9 cellular contexts compared by ENCODE assay signal in the genomic region with DNA sequence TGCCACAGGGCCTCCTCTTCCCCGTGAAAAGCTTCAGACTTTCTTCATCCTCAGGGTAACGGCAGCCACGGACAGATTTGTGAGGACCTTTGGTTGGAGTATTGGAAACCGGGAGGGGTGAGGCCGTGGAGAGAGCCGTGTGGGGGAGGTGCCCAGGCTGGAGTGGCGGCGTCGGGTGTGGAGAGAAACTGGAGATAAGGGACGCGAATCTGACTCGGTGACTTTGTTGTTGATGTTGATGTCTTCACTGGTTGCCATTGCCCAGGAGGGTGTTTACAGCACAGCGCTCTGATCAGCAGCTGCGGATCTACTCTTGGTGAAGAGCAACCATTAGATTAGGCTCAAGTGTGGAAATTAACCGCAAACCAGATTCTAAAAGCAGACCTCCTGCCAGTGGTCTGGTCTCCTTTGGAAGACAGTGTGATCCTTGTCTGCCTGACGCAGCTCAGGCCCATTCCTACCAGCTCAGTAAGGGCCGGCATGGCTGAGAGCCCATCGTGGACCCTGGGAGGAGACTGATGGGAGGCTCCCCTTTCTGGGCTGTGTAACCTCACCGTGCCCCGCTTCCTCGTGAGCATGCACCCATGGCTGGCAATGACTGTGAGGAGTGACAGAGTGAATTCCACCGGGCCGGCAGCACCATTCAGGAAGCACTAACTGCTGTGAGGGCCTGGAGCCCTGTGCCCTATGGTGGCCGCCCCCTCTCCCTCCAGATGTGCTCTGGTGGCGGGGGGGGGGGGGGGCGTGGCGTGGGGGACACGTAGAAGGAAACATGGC.
DNase-seq lines count a peak whose midpoint lies in the region; ATAC-seq and TF ChIP-seq lines count a peak whose summit lies in the region.
"Had no signal": no experiment of that assay in that cellular context is flagged by ENCODE, and none has a peak within 500 bp of the region (broad histone marks: within the 10 kb centered on the region; RNA-seq: fewer than 3 reads in every experiment).

No MANE protein-coding gene starts in this region.

- H3K36me3 ChIP-seq in IMR-90 (ENCODE audit: control insufficient read depth, insufficient read depth, low read length) (no peaks in the 10 kb centered on the region), esophagus (ENCODE audit: control insufficient read depth in 2 of 2, insufficient read depth in 2 of 2, low read length in 1 of 2) (no peaks in the 10 kb centered on the region)

- H2AK5ac ChIP-seq in IMR-90 (ENCODE audit: low read depth, low read length): peak overlapping the region; percentile 68

- peak overlapping the region; percentile 86 to 89 for H4K8ac ChIP-seq in IMR-90 (ENCODE audit: low read depth in 2 of 2, low read length in 2 of 2)

- dilution Hi-C loops in IMR-90 (cut with HindIII; ENCODE audit: low sequenced_read_pairs, unreplicated experiment): no loop called here

- TF ChIP-seq CTCF in AG10803 (conservative IDR thresholded peaks at IDR 0.05; ENCODE audit: low read length) (no peak), IMR-90 (conservative IDR thresholded peaks at IDR 0.05; ENCODE audit: low read depth, low read length) (no peak), nephron (IDR thresholded peaks at IDR 0.05; ENCODE audit: unreplicated experiment in 3 of 3) (no peak)

- peak overlapping the region; percentile 87 for H3K18ac ChIP-seq in IMR-90 (ENCODE audit: low read depth, low read length)

- H2BK5ac ChIP-seq in IMR-90 (ENCODE audit: low read depth, low read length, poor library complexity, severe bottlenecking): peak overlapping the region; percentile 28

- peak overlapping the region; percentile 93 for H4K5ac ChIP-seq in IMR-90 (ENCODE audit: low read depth, low read length)

- H3K27ac ChIP-seq in IMR-90 (ENCODE audit: insufficient read depth, low read length): peak overlapping the region; percentile 69; the same call in 1 of the 2 replicates
- H3K27ac ChIP-seq in esophagus (ENCODE audit: low read depth in 2 of 2, low read length in 1 of 2): peak overlapping the region; percentile 65 to 76

- peak overlapping the region; percentile 89 for H2AFZ ChIP-seq in IMR-90 (replicated peaks; ENCODE audit: low read length, poor library complexity)

- H3K4me1 ChIP-seq in IMR-90 (ENCODE audit: control insufficient read depth, insufficient read depth, low read length) (peaks cover 23% of the 10 kb centered on the region), esophagus (ENCODE audit: control insufficient read depth in 2 of 2, insufficient read depth in 2 of 2, low read length in 1 of 2) (peaks cover 16 to 20% of the 10 kb centered on the region in 2 donors)

- in situ Hi-C loops in IMR-90 (cut with MboI; ENCODE audit: low sequenced_read_pairs): no loop called here

- ATAC-seq in IMR-90 (ENCODE audit: low read depth): peak; percentile 69
- no peak for ATAC-seq in GM18867 (IDR thresholded peaks at IDR 0.05; ENCODE audit: unreplicated experiment)
- ATAC-seq: activated CD8-positive, alpha-beta memory T cell treated with anti-CD3 and anti-CD28 coated beads, Interleukin-2, amount 10 ng/mL, durations not matched to agents 7 days and 5 days had no signal

- 0 out of 2 replicates have a peak overlapping the region, but pooled peaks have one; percentile 32 for H3K56ac ChIP-seq in IMR-90 (ENCODE audit: extremely low read depth, insufficient read depth, low read length)

- TF ChIP-seq POLR2A in IMR-90 (IDR thresholded peaks at IDR 0.05; ENCODE audit: low read depth, low read length): no peak

- H3K4ac ChIP-seq in IMR-90 (ENCODE audit: low read depth, low read length): peak overlapping the region; percentile 84

- peak overlapping the region; percentile 51; the same call in 1 of the 2 replicates for H3K23ac ChIP-seq in IMR-90 (ENCODE audit: low read depth, low read length)

- peaks cover 25% of the 10 kb centered on the region for H3K9me1 ChIP-seq in IMR-90 (ENCODE audit: insufficient read depth, low read length)

- no peak for TF ChIP-seq RAD21 in IMR-90 (IDR thresholded peaks at IDR 0.05; ENCODE audit: low read length)

- intact Hi-C loops in IMR-90 (cut with micrococcal nuclease): no loop called here
- intact Hi-C loops in activated T-helper 1 cell treated with anti-CD3 and anti-CD28 coated beads, Interleukin-12 subunit alpha, Interleukin-12 subunit beta, Interleukin-2, Interleukin-4 antibody, amounts not matched to agents 30 ng/mL and 10 ng/mL and 1 ng/mL, durations not matched to agents 14 hours and 24 hours and 36 hours (cut with micrococcal nuclease): no loop called here

- H3K9me3 Mint-ChIP-seq in nephron: no peaks in the 10 kb centered on the region
- no peaks in the 10 kb centered on the region for H3K9me3 Mint-ChIP-seq in activated T-helper 1 cell treated with anti-CD3 and anti-CD28 coated beads, Interleukin-12 subunit alpha, Interleukin-12 subunit beta, Interleukin-2, Interleukin-4 antibody, amounts not matched to agents 30 ng/mL and 10 ng/mL and 1 ng/mL, durations not matched to agents 14 hours and 24 hours and 36 hours

- H3K27me3 ChIP-seq in IMR-90 (ENCODE audit: control insufficient read depth, insufficient read depth, low read length) (no peaks in the 10 kb centered on the region), esophagus (ENCODE audit: control insufficient read depth in 1 of 2, insufficient read depth in 2 of 2, low read length in 2 of 2) (no peaks in the 10 kb centered on the region)

- H3K27me3 Mint-ChIP-seq in nephron (ENCODE audit: low read depth): no peaks in the 10 kb centered on the region
- peaks cover 1% of the 10 kb centered on the region for H3K27me3 Mint-ChIP-seq in activated T-helper 1 cell treated with anti-CD3 and anti-CD28 coated beads, Interleukin-12 subunit alpha, Interleukin-12 subunit beta, Interleukin-2, Interleukin-4 antibody, amounts not matched to agents 30 ng/mL and 10 ng/mL and 1 ng/mL, durations not matched to agents 14 hours and 24 hours and 36 hours (ENCODE audit: insufficient read depth)
- H3K27me3 Mint-ChIP-seq: activated CD8-positive, alpha-beta memory T cell treated with anti-CD3 and anti-CD28 coated beads, Interleukin-2, amount 10 ng/mL, durations not matched to agents 7 days and 5 days had no signal

- H3K4me3 ChIP-seq in AG10803 (ENCODE audit: low read length) (peak overlapping the region; percentile 29), IMR-90 (ENCODE audit: insufficient read depth, low read depth, low read length) (no peak overlapping the region), esophagus (ENCODE audit: low read depth in 1 of 2, low read length in 2 of 2) (no peak overlapping the region)

- DNase-seq in AG10803 (ENCODE audit: low read depth) (peak; percentile 77), IMR-90 (peak; percentile 50), T-helper 9 cell (no peak), midbrain (lab: John Stamatoyannopoulos, UW) (no peak)
- no peak for DNase-seq in activated T-helper 1 cell treated with anti-CD3 and anti-CD28 coated beads, Interleukin-12 subunit alpha, Interleukin-12 subunit beta, Interleukin-2, Interleukin-4 antibody, amounts not matched to agents 30 ng/mL and 10 ng/mL and 1 ng/mL, durations not matched to agents 14 hours and 24 hours and 36 hours (ENCODE audit: low spot score)
- DNase-seq: activated CD8-positive, alpha-beta memory T cell treated with anti-CD3 and anti-CD28 coated beads, Interleukin-2, amount 10 ng/mL, durations not matched to agents 7 days and 5 days had no signal

- H4K91ac ChIP-seq in IMR-90 (ENCODE audit: insufficient read depth, low read depth, low read length): peak overlapping the region; percentile 82; the same call in 1 of the 2 replicates

- peak overlapping the region; percentile 68 for H2BK120ac ChIP-seq in IMR-90 (ENCODE audit: low read depth, low read length)

- H3K9me3 ChIP-seq in IMR-90 (ENCODE audit: control insufficient read depth, insufficient read depth, low read length): no peaks in the 10 kb centered on the region
- no peaks in the 10 kb centered on the region for H3K9me3 ChIP-seq in esophagus (ENCODE audit: control insufficient read depth in 2 of 2, insufficient read depth in 1 of 2, low read depth in 1 of 2, low read length in 1 of 2)

- H4K20me1 ChIP-seq in IMR-90 (ENCODE audit: insufficient read depth, low read length): peaks cover 4% of the 10 kb centered on the region

- H2BK15ac ChIP-seq in IMR-90 (ENCODE audit: low read depth, low read length): peak overlapping the region; percentile 20; the same call in 1 of the 3 replicates

- peaks cover 69% of the 10 kb centered on the region for H3K4me1 Mint-ChIP-seq in nephron
- H3K4me1 Mint-ChIP-seq in activated T-helper 1 cell treated with anti-CD3 and anti-CD28 coated beads, Interleukin-12 subunit alpha, Interleukin-12 subunit beta, Interleukin-2, Interleukin-4 antibody, amounts not matched to agents 30 ng/mL and 10 ng/mL and 1 ng/mL, durations not matched to agents 14 hours and 24 hours and 36 hours (ENCODE audit: low read depth): peaks cover 7% of the 10 kb centered on the region

- peak overlapping the region; percentile 27; the same call in 1 of the 2 replicates for H2BK20ac ChIP-seq in IMR-90 (ENCODE audit: low read depth, low read length)

- peak overlapping the region; percentile 84 to 86 (median 84) for H3K27ac Mint-ChIP-seq in nephron
- no peak overlapping the region for H3K27ac Mint-ChIP-seq in activated T-helper 1 cell treated with anti-CD3 and anti-CD28 coated beads, Interleukin-12 subunit alpha, Interleukin-12 subunit beta, Interleukin-2, Interleukin-4 antibody, amounts not matched to agents 30 ng/mL and 10 ng/mL and 1 ng/mL, durations not matched to agents 14 hours and 24 hours and 36 hours
- H3K27ac Mint-ChIP-seq: activated CD8-positive, alpha-beta memory T cell treated with anti-CD3 and anti-CD28 coated beads, Interleukin-2, amount 10 ng/mL, durations not matched to agents 7 days and 5 days had no signal

- POLR2A ChIA-PET in IMR-90 (lab: Charles Lee; ENCODE audit: unreplicated experiment): no interaction called here

- WGBS in IMR-90 (ENCODE audit: extremely low coverage in 2 of 2, insufficient read length in 1 of 2), 2 experiments: 34% methylated on average over 5 of the region's 28 CpGs; no CpG with 5 or more reads in 1 of the 2 experiments
- WGBS in esophagus, 2 donors: 45 to 51% methylated on average over 27 of the region's 28 CpGs

- CTCF ChIA-PET in IMR-90 (lab: Yijun Ruan, JAX): no interaction called here

- no peak overlapping the region; the same call in 1 of the 2 replicates for H3K9ac ChIP-seq in IMR-90 (ENCODE audit: low read depth, low read length)

- BruUV-seq in IMR-90 (replicated peaks; lab: Mats Ljungman, UMichigan): no TSS peak

- no peaks in the 10 kb centered on the region for H3K36me3 Mint-ChIP-seq in nephron (ENCODE audit: low read depth)
- no peaks in the 10 kb centered on the region for H3K36me3 Mint-ChIP-seq in activated T-helper 1 cell treated with anti-CD3 and anti-CD28 coated beads, Interleukin-12 subunit alpha, Interleukin-12 subunit beta, Interleukin-2, Interleukin-4 antibody, amounts not matched to agents 30 ng/mL and 10 ng/mL and 1 ng/mL, durations not matched to agents 14 hours and 24 hours and 36 hours (ENCODE audit: low read depth)
- H3K36me3 Mint-ChIP-seq: activated CD8-positive, alpha-beta memory T cell treated with anti-CD3 and anti-CD28 coated beads, Interleukin-2, amount 10 ng/mL, durations not matched to agents 7 days and 5 days had no signal

- peak overlapping the region; percentile 53 for H2AK9ac ChIP-seq in IMR-90 (replicated peaks; ENCODE audit: low read depth, low read length, poor library complexity)

- H3K4me3 Mint-ChIP-seq in nephron: peak overlapping the region; percentile 20 to 40 (median 39)
- H3K4me3 Mint-ChIP-seq in activated T-helper 1 cell treated with anti-CD3 and anti-CD28 coated beads, Interleukin-12 subunit alpha, Interleukin-12 subunit beta, Interleukin-2, Interleukin-4 antibody, amounts not matched to agents 30 ng/mL and 10 ng/mL and 1 ng/mL, durations not matched to agents 14 hours and 24 hours and 36 hours: no peak overlapping the region
- H3K4me3 Mint-ChIP-seq: activated CD8-positive, alpha-beta memory T cell treated with anti-CD3 and anti-CD28 coated beads, Interleukin-2, amount 10 ng/mL, durations not matched to agents 7 days and 5 days had no signal

- peak overlapping the region; percentile 48 for H3K14ac ChIP-seq in IMR-90 (replicated peaks; ENCODE audit: low read depth, low read length)

- H3K79me1 ChIP-seq in IMR-90 (ENCODE audit: low read depth in 1 of 2, low read length in 2 of 2): peaks cover 17 to 55% of the 10 kb centered on the region in 2 experiments

- peak overlapping the region; percentile 89 for H3K4me2 ChIP-seq in IMR-90 (ENCODE audit: low read depth, low read length)

Comparison
In these comparisons a context has a peak if more than half of its experiments do, and no peak if none do; other contexts are left out.
1. DNase-seq: peak in AG10803 (single experiment) and IMR-90 (single experiment); none in activated T-helper 1 cell treated with anti-CD3 and anti-CD28 coated beads, Interleukin-12 subunit alpha, Interleukin-12 subunit beta, Interleukin-2, Interleukin-4 antibody, amounts not matched to agents 30 ng/mL and 10 ng/mL and 1 ng/mL, durations not matched to agents 14 hours and 24 hours and 36 hours (single experiment), T-helper 9 cell (single experiment) and midbrain (single experiment).